In genomic region chr11:6654281-6655019, GRCh38 we compare ENCODE assay signal across 10 cellular contexts. TPM values are rescaled to one million over a fixed set of nuclear protein-coding genes. Genes with fewer than 3 reads are reported as not detected.
DNase-seq lines count a peak whose midpoint lies in the region; ATAC-seq and TF ChIP-seq lines count a peak whose summit lies in the region.
"Had no signal": no experiment of that assay in that cellular context is flagged by ENCODE, and none has a peak within 500 bp of the region (broad histone marks: within the 10 kb centered on the region; RNA-seq: fewer than 3 reads in every experiment).

No MANE protein-coding gene starts in this region.

- H3K36me3 Mint-ChIP-seq in chondrocyte (ENCODE audit: low read depth) = no peaks in the 10 kb centered on the region

- no peak overlapping the region for H3K27ac Mint-ChIP-seq in chondrocyte (ENCODE audit: unreplicated experiment)

- in situ Hi-C loops in GM13977 (cut with MboI; ENCODE audit: low pct_unique_long_range_greater_than_20kb, low sequenced_read_pairs, unreplicated experiment) = no loop called here

- H3K36me3 ChIP-seq in body of pancreas (replicated peaks in 1 of 2; ENCODE audit: insufficient read depth in 1 of 2, low read depth in 2 of 2) (no peaks in the 10 kb centered on the region), spleen (no peaks in the 10 kb centered on the region)

- no peak for TF ChIP-seq CTCF in GM13977 (IDR thresholded peaks at IDR 0.05; ENCODE audit: extremely low read depth, insufficient read depth, missing control alignments)
- no peak for TF ChIP-seq CTCF in body of pancreas (IDR thresholded peaks at IDR 0.05)
- no peak for TF ChIP-seq CTCF in spleen (IDR thresholded peaks at IDR 0.05 in 8 of 11, conservative IDR thresholded peaks at IDR 0.05 in 3 of 11)
- no peak for TF ChIP-seq CTCF in chondrocyte (IDR thresholded peaks at IDR 0.05)

- intact Hi-C loops in body of pancreas (cut with DNase I) = no loop called here
- intact Hi-C loops in spleen (cut with DNase I; ENCODE audit: low total_unique reads) = no loop called here

- H3K27ac ChIP-seq in body of pancreas (peak overlapping the region in 3 of 4 donors; percentile 13 to 36 (median 30)), spleen (peak overlapping the region; percentile 51 to 86 (median 71))

- H3K9me3 Mint-ChIP-seq in chondrocyte (ENCODE audit: low read depth) = no peaks in the 10 kb centered on the region

- H3K4me3 ChIP-seq in body of pancreas (no peak overlapping the region), spleen (peak overlapping the region; percentile 25 to 73 (median 34))

- DNase-seq in GM13977 (ENCODE audit: low spot score) = peak; percentile 12
- peak; percentile 51 to 67 (median 62) for DNase-seq in body of pancreas
- no peak for DNase-seq in left lobe of liver (ENCODE audit: low spot score)
- DNase-seq in spleen = peak; percentile 78
- DNase-seq in DMS153 (lab: John Stamatoyannopoulos, UW) = no peak
- DNase-seq in chondrocyte (ENCODE audit: low spot score) = no peak
- DNase-seq: NCI-H1417 treated with DMSO at 0.1 percent for 48 hours, SHP77 treated with DMSO at 0.1 percent for 48 hours had no signal

- 44 to 52% methylated on average over 7 to 9 of the region's 9 CpGs for WGBS in body of pancreas, 2 donors
- WGBS in spleen, 5 donors = 59 to 70% (median 66%) methylated on average over 8 to 9 of the region's 9 CpGs

- H3K9me3 ChIP-seq in body of pancreas (no peaks in the 10 kb centered on the region), spleen (no peaks in the 10 kb centered on the region)

- peaks cover 10% of the 10 kb centered on the region for H3K4me1 Mint-ChIP-seq in chondrocyte (ENCODE audit: low read depth)

- ATAC-seq in body of pancreas (peak; percentile 83), left lobe of liver (peak; percentile 65), HG02571 (IDR thresholded peaks at IDR 0.05; ENCODE audit: unreplicated experiment) (no peak), GM19452 (IDR thresholded peaks at IDR 0.05; ENCODE audit: unreplicated experiment) (no peak)

- no peak overlapping the region for H3K4me3 Mint-ChIP-seq in chondrocyte (ENCODE audit: unreplicated experiment)

- TF ChIP-seq POLR2A in body of pancreas (IDR thresholded peaks at IDR 0.05) = no peak
- no peak for TF ChIP-seq POLR2A in spleen (IDR thresholded peaks at IDR 0.05)

- H3K27me3 ChIP-seq in body of pancreas (no peaks in the 10 kb centered on the region), spleen (replicated peaks in 1 of 7) (peaks cover 0 to 24% (median 0%) of the 10 kb centered on the region in 7 donors)

- H3K4me1 ChIP-seq in body of pancreas (peaks cover 12% of the 10 kb centered on the region), spleen (peaks cover 2 to 66% (median 32%) of the 10 kb centered on the region in 6 donors)

- no peaks in the 10 kb centered on the region for H3K27me3 Mint-ChIP-seq in chondrocyte (ENCODE audit: low read depth)

RNA-seq across cellular contexts. Expression of gene DCHS1, which starts 1.2 kb away (rescaled TPM):
- total RNA-seq in body of pancreas (10 to 100 TPM in 1 of 2 donors, 1 to 10 TPM in 1; 6.0 to 10.9 TPM), left lobe of liver (2.5 TPM), spleen (10 to 100 TPM; 29.8 to 58.8 (median 43.4) TPM), chondrocyte (33.1 to 34.6 TPM (median 33.4 TPM) in 3 replicates)
- 1 to 10 TPM; 1.9 to 7.6 (median 3.1) TPM for polyA plus RNA-seq in spleen

RNA-seq across cellular contexts. Expression of gene MRPL17, which starts 28.7 kb away (rescaled TPM):
- total RNA-seq in body of pancreas (100 to 1,000 TPM in 1 of 2 donors, 10 to 100 TPM in 1; 19.4 to 263 TPM), left lobe of liver (13.5 TPM), spleen (10 to 100 TPM; 31.1 to 74.7 (median 41.1) TPM), chondrocyte (45.5 to 79.0 TPM (median 48.6 TPM) in 3 replicates)
- 10 to 100 TPM; 41.7 to 70.2 (median 52.9) TPM for polyA plus RNA-seq in spleen

RNA-seq across cellular contexts. Expression of gene TPP1, which starts 35.2 kb away (rescaled TPM):
- 10 to 100 TPM; 20.8 TPM for total RNA-seq in body of pancreas
- 62.4 TPM for total RNA-seq in left lobe of liver
- total RNA-seq in spleen = 100 to 1,000 TPM; 159 to 306 (median 232) TPM
- 10 to 100 TPM; 54.9 to 61.6 (median 60.6) TPM for polyA plus RNA-seq in spleen
- 89.2 to 103 TPM (median 101 TPM) in 3 replicates for total RNA-seq in chondrocyte

RNA-seq across cellular contexts. Expression of gene TAF10, which starts 42.4 kb away (rescaled TPM):
- total RNA-seq in body of pancreas (100 to 1,000 TPM; 115 to 215 TPM), left lobe of liver (52.5 TPM), spleen (100 to 1,000 TPM; 133 to 159 (median 148) TPM), chondrocyte (80.9 to 124 TPM (median 82.8 TPM) in 3 replicates)
- 100 to 1,000 TPM; 103 to 151 (median 140) TPM for polyA plus RNA-seq in spleen

RNA-seq across cellular contexts. Expression of gene ILK, which starts 50.9 kb away (rescaled TPM):
- total RNA-seq in body of pancreas = 100 to 1,000 TPM in 1 of 2 donors, 10 to 100 TPM in 1; 82.8 to 137 TPM
- total RNA-seq in left lobe of liver = 41.1 TPM
- total RNA-seq in spleen = 100 to 1,000 TPM; 122 to 194 (median 141) TPM
- polyA plus RNA-seq in spleen = 100 to 1,000 TPM in 1 of 3 donors, 10 to 100 TPM in 2; 71.4 to 108 (median 76.5) TPM
- total RNA-seq in chondrocyte = 200 to 258 TPM (median 248 TPM) in 3 replicates

Comparison
In these comparisons a context has a peak if more than half of its experiments do, and no peak if none do; other contexts are left out.
1. DNase-seq: peak in GM13977 (single experiment), body of pancreas (4 of 4) and spleen (single experiment); none in left lobe of liver (single experiment), DMS153 (single experiment) and chondrocyte (single experiment).
2. ATAC-seq: peak in body of pancreas (single experiment) and left lobe of liver (single experiment); none in HG02571 (single experiment) and GM19452 (single experiment).
3. H3K4me3 ChIP-seq: peak in spleen (8 of 8); none in body of pancreas (0 of 2).